24 cellular contexts compared by ENCODE assay signal in genomic region chr10:20797290-20797689, GRCh38.
A peak's percentile ranks its signal among the peaks of the same experiment; 100 is the strongest.
DNase-seq lines count a peak whose midpoint lies in the region; ATAC-seq, FAIRE-seq and TF ChIP-seq lines count a peak whose summit lies in the region.
"Had no signal": no experiment of that assay in that cellular context is flagged by ENCODE, and none has a peak within 500 bp of the region (broad histone marks: within the 10 kb centered on the region; RNA-seq: fewer than 3 reads in every experiment).

No MANE protein-coding gene starts in this region.

- 74% methylated on average over 4 of the region's 4 CpGs for WGBS in right cardiac atrium
- 83% methylated on average over 4 of the region's 4 CpGs for WGBS in A549 (ENCODE audit: missing lambda C conversion rate)
- WGBS in K562 (ENCODE audit: insufficient coverage, low coverage, missing lambda C conversion rate): 4% methylated on average over 4 of the region's 4 CpGs

- H3K27me3 ChIP-seq in cardiac muscle cell (no peaks in the 10 kb centered on the region), right cardiac atrium (ENCODE audit: control insufficient read depth, insufficient read depth) (no peaks in the 10 kb centered on the region), K562 (ENCODE audit: control insufficient read depth in 2 of 2, insufficient read depth in 2 of 2, low read length in 2 of 2) (no peaks in the 10 kb centered on the region)
- H3K27me3 ChIP-seq: BE2C, BLaER1 had no signal

- H3K9ac ChIP-seq in K562 (ENCODE audit: insufficient read depth in 1 of 2, low read depth in 2 of 2, low read length in 2 of 2): no peak overlapping the region
- H3K9ac ChIP-seq: BLaER1 had no signal

- H3K9me3 ChIP-seq in cardiac muscle cell (ENCODE audit: low read depth) (no peaks in the 10 kb centered on the region), right cardiac atrium (ENCODE audit: control insufficient read depth, low read length) (no peaks in the 10 kb centered on the region), A549 (no peaks in the 10 kb centered on the region), K562 (replicated peaks; ENCODE audit: control insufficient read depth, insufficient read depth, low read depth, low read length) (no peaks in the 10 kb centered on the region)
- H3K9me3 ChIP-seq: BE2C, BLaER1 had no signal

- H3K36me3 ChIP-seq in cardiac muscle cell (peaks cover 81% of the 10 kb centered on the region), K562 (ENCODE audit: control insufficient read depth, insufficient read depth, low read length) (no peaks in the 10 kb centered on the region)
- H3K36me3 ChIP-seq: BE2C, BLaER1 had no signal

- DNase-seq in cardiac muscle cell (ENCODE audit: low read depth in 1 of 2, low spot score in 1 of 2) (no peak), right cardiac atrium (no peak), A549 (ENCODE audit: low read depth in 1 of 2, low spot score in 1 of 2) (no peak), K562 (ENCODE audit: extremely low read depth in 1 of 4, low spot score in 3 of 4) (no peak), putamen (ENCODE audit: low spot score) (no peak)
- DNase-seq: ACHN; BE2C; C1 segment of cervical spinal cord; CD4-positive, alpha-beta memory T cell; CD4-positive, CD25-positive, alpha-beta regulatory T cell; CD8-positive, alpha-beta memory T cell; COR-L47; DMS 273 treated with DMSO at 0.1 percent for 48 hours; DMS153; DMS53; DMS79; DND-41; EL; GDM1 had no signal

- H2AFZ ChIP-seq in K562 (ENCODE audit: low read depth, low read length): no peak overlapping the region

- no TSS peak for BruUV-seq in K562 (replicated peaks; lab: Mats Ljungman, UMichigan)

- H3K4me1 ChIP-seq in cardiac muscle cell (ENCODE audit: low read depth) (no peaks in the 10 kb centered on the region), right cardiac atrium (ENCODE audit: control insufficient read depth, insufficient read depth, low read length) (no peaks in the 10 kb centered on the region), A549 (no peaks in the 10 kb centered on the region), K562 (replicated peaks in 1 of 2; ENCODE audit: control insufficient read depth in 2 of 2, insufficient read depth in 2 of 2, low read length in 2 of 2) (no peaks in the 10 kb centered on the region)
- H3K4me1 ChIP-seq: BE2C, BLaER1 had no signal

- in situ Hi-C loops in K562 (cut with MboI): no loop called here

- H3K4me3 ChIP-seq in cardiac muscle cell (no peak overlapping the region), right cardiac atrium (ENCODE audit: low read length) (no peak overlapping the region), A549 (no peak overlapping the region), K562 (no peak overlapping the region)
- H3K4me3 ChIP-seq: BLaER1, GM12878 had no signal

- no peak for TF ChIP-seq EP300 in A549 (IDR thresholded peaks at IDR 0.05)
- no peak for TF ChIP-seq EP300 in K562 (IDR thresholded peaks at IDR 0.05; ENCODE audit: low read length)

- H3K9me1 ChIP-seq in K562 (ENCODE audit: control insufficient read depth, insufficient read depth, low read length): no peaks in the 10 kb centered on the region

- no peak for FAIRE-seq in A549 (lab: Jason Lieb, UNC)
- no peak for FAIRE-seq in K562 (lab: Jason Lieb, UNC)
- FAIRE-seq: GM12878, GM12892, GM18507 had no signal

- TF ChIP-seq POLR2A in A549 (IDR thresholded peaks at IDR 0.05; ENCODE audit: low read length) (no peak), K562 (conservative IDR thresholded peaks at IDR 0.05) (no peak)

- TF ChIP-seq CTCF in cardiac muscle cell (IDR thresholded peaks at IDR 0.05; ENCODE audit: low read depth, low read length): no peak
- no peak for TF ChIP-seq CTCF in A549 (IDR thresholded peaks at IDR 0.05)
- TF ChIP-seq CTCF in K562 (IDR thresholded peaks at IDR 0.05 in 2 of 3, conservative IDR thresholded peaks at IDR 0.05 in 1 of 3; ENCODE audit: insufficient read depth in 2 of 3, low read depth in 1 of 3, low read length in 3 of 3): no peak

- H3K79me2 ChIP-seq in K562 (ENCODE audit: control insufficient read depth, insufficient read depth, low read length): no peaks in the 10 kb centered on the region

- no peak overlapping the region for H3K4me2 ChIP-seq in A549
- H3K4me2 ChIP-seq in K562 (ENCODE audit: insufficient read depth, low read length): no peak overlapping the region
- H3K4me2 ChIP-seq: BLaER1 had no signal

- ATAC-seq in right cardiac atrium (no peak), A549 (no peak), K562 (no peak)
- ATAC-seq: GM12878 had no signal

- POLR2A ChIA-PET in A549 (lab: Yijun Ruan, JAX): no interaction called here
- POLR2A ChIA-PET in K562 (lab: Yijun Ruan, JAX): no interaction called here

- TF ChIP-seq RAD21 in A549 (conservative IDR thresholded peaks at IDR 0.05 in 1 of 2, IDR thresholded peaks at IDR 0.05 in 1 of 2) (no peak), K562 (CRISPR knock-in tag; conservative IDR thresholded peaks at IDR 0.05 in 1 of 2, IDR thresholded peaks at IDR 0.05 in 1 of 2) (no peak)

- CTCF ChIA-PET in A549 (lab: Yijun Ruan, JAX): no interaction called here
- CTCF ChIA-PET in K562 (lab: Yijun Ruan, JAX; ENCODE audit: low intra/inter-chr PET ratio): no interaction called here

- H3K27ac ChIP-seq in cardiac muscle cell (peak overlapping the region; percentile 19), right cardiac atrium (ENCODE audit: low read length) (no peak overlapping the region), A549 (no peak overlapping the region), K562 (ENCODE audit: extremely low read depth, low read depth, low read length) (no peak overlapping the region)
- H3K27ac ChIP-seq: 22Rv1, BLaER1 had no signal

- intact Hi-C loops in right cardiac atrium (cut with DNase I) (no loop called here), K562 (cut with micrococcal nuclease) (no loop called here)

- no peaks in the 10 kb centered on the region for H4K20me1 ChIP-seq in K562 (replicated peaks; ENCODE audit: control insufficient read depth, insufficient read depth, low read length)
- H4K20me1 ChIP-seq: BLaER1 had no signal

TF ChIP-seq in A549, 52 proteins besides CTCF, POLR2A, EP300 and RAD21:
- peak; percentile 79 for TF ChIP-seq MAFK (IDR thresholded peaks at IDR 0.05; ENCODE audit: partially characterized antibody)
- no peak for TF ChIP-seq RFX5 (IDR thresholded peaks at IDR 0.05)

TF ChIP-seq in K562, 482 proteins besides CTCF, POLR2A, EP300 and RAD21:
- peak; percentile 58 for TF ChIP-seq ZNF316 (IDR thresholded peaks at IDR 0.05)
- TF ChIP-seq ZFP30 (CRISPR knock-in tag; IDR thresholded peaks at IDR 0.05; ENCODE audit: borderline replicate concordance): no peak
- TF ChIP-seq C11orf30 (IDR thresholded peaks at IDR 0.05; ENCODE audit: low read depth): peak; percentile 46; the same call in 1 of the 2 replicates
- TF ChIP-seq KAT2B (IDR thresholded peaks at IDR 0.05; ENCODE audit: low read depth, low read length): no peak
